Comparison of ENCODE assay signal across 1 cellular context in the genomic region with DNA sequence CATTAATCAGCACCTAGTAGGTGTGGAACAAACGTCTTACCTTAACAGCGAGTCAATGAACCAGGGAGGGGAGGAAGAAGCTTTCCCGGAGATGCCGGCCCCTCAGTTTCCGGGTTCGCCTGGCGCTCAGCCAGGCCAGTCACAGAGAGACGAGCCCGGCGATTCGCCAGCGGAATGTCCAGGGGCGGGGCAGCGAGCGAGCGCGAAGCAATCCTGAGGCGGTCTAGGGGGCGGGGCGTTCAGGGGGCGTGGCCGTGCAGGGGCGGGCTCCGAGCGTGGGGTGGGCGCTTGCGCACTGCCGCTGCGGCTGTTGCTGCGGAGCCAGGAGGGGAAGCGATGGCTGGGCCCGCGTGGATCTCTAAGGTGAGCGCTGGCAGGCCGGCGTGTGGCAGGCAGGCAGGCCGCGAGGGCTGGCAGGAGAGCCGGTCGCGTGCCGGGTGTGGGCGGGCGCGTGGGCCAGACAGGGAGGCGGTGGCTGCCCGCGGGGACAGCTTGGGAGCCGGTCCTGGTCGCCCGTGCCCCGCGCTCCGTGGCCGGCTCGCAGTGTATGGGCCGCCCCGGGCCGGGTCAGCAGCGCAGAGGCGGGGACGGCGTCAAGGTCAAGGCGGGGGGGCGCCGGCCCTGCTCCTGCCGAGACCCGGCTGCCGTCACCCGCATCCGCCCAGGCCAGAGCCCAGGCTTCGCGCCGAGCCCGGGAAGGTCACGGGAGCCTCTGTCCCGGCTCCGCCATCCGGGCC.
A peak's percentile ranks its signal among the peaks of the same experiment; 100 is the strongest.
TF ChIP-seq lines count a peak whose summit lies in the region.

IDH3A (plus strand) TSS at position 295 of the 737 bp plus-strand sequence; CDS start at position 337, 42 bp downstream.

TF ChIP-seq in K562, 482 proteins besides CTCF, POLR2A, EP300 and RAD21 (continued from another document and continues in another):
- no peak for TF ChIP-seq ZBTB2 (IDR thresholded peaks at IDR 0.05)
- TF ChIP-seq, protein P1, sequence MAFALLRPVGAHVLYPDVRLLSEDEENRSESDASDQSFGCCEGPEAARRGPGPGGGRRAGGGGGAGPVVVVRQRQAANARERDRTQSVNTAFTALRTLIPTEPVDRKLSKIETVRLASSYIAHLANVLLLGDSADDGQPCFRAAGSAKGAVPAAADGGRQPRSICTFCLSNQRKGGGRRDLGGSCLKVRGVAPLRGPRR (CRISPR knock-in tag; IDR thresholded peaks at IDR 0.05): no peak
- 0 out of 4 replicates have a peak, but pooled peaks have one; percentile 22 to 52 for TF ChIP-seq MAZ (CRISPR knock-in tag; conservative IDR thresholded peaks at IDR 0.05 in 1 of 2, IDR thresholded peaks at IDR 0.05 in 1 of 2)
- TF ChIP-seq CXXC5 (CRISPR knock-in tag; IDR thresholded peaks at IDR 0.05): peak; percentile 50
- peak; percentile 62 for TF ChIP-seq SAP30 (IDR thresholded peaks at IDR 0.05; ENCODE audit: borderline replicate concordance, insufficient read depth, low read depth, low read length, poor library complexity, severe bottlenecking)
- TF ChIP-seq GATAD2B (IDR thresholded peaks at IDR 0.05; ENCODE audit: borderline replicate concordance): peak; percentile 70; the same call in 1 of the 2 replicates
- peak; percentile 19 for TF ChIP-seq MXD1 (CRISPR knock-in tag; IDR thresholded peaks at IDR 0.05; ENCODE audit: borderline replicate concordance, poor library complexity, severe bottlenecking)
- TF ChIP-seq POLR2H (tag; IDR thresholded peaks at IDR 0.05; ENCODE audit: low read depth): peak; percentile 84; the same call in 1 of the 2 replicates
- TF ChIP-seq ERF (CRISPR knock-in tag; IDR thresholded peaks at IDR 0.05): no peak
- TF ChIP-seq RBM39 (optimal IDR thresholded peaks at IDR 0.05; ENCODE audit: low read depth, low read length): no peak
- peak; percentile 66; the same call in 1 of the 2 replicates for TF ChIP-seq LEF1 (IDR thresholded peaks at IDR 0.05)
- peak in 1 of 2 experiments; percentile 59; a peak in 2 of 4 replicates for TF ChIP-seq ETV6 (IDR thresholded peaks at IDR 0.05; ENCODE audit: borderline replicate concordance in 1 of 2, low read depth in 2 of 2, low read length in 1 of 2)
- TF ChIP-seq ETV6 (CRISPR knock-in tag; IDR thresholded peaks at IDR 0.05; ENCODE audit: borderline replicate concordance): 0 out of 2 replicates have a peak, but pooled peaks have one; percentile 41
- peak; percentile 71; the same call in 1 of the 2 replicates for TF ChIP-seq PHF8 (IDR thresholded peaks at IDR 0.05; ENCODE audit: borderline replicate concordance, low read length)
- TF ChIP-seq L3MBTL2 (IDR thresholded peaks at IDR 0.05): peak; percentile 62
- peak; percentile 33; the same call in 1 of the 2 replicates for TF ChIP-seq TARDBP (IDR thresholded peaks at IDR 0.05)
- TF ChIP-seq CTBP1 (IDR thresholded peaks at IDR 0.05; ENCODE audit: borderline replicate concordance): peak; percentile 63; the same call in 1 of the 2 replicates
- TF ChIP-seq ZNF384 (IDR thresholded peaks at IDR 0.05; ENCODE audit: low read depth, low read length): peak; percentile 58; the same call in 1 of the 2 replicates
- peak; percentile 47; the same call in 1 of the 2 replicates for TF ChIP-seq SP1 (CRISPR knock-in tag; IDR thresholded peaks at IDR 0.05)
- TF ChIP-seq ZFX (CRISPR knock-in tag; IDR thresholded peaks at IDR 0.05): peak; percentile 64
- TF ChIP-seq ARID3A (IDR thresholded peaks at IDR 0.05; ENCODE audit: borderline replicate concordance, low read depth, low read length): no peak
- TF ChIP-seq ZNF282 (CRISPR knock-in tag; IDR thresholded peaks at IDR 0.05): no peak
- TF ChIP-seq NFYB (IDR thresholded peaks at IDR 0.05; ENCODE audit: extremely low read depth, insufficient read length): peak; percentile 10
- peak in 1 of 2 experiments; percentile 57; a peak in 1 of 4 replicates for TF ChIP-seq HDAC1 (IDR thresholded peaks at IDR 0.05)
- peak; percentile 35; the same call in 1 of the 2 replicates for TF ChIP-seq MXI1 (IDR thresholded peaks at IDR 0.05; ENCODE audit: low read depth, low read length)
- no peak for TF ChIP-seq CBX5 (IDR thresholded peaks at IDR 0.05; ENCODE audit: borderline replicate concordance, low read depth)
- peak; percentile 78 for TF ChIP-seq SAFB (IDR thresholded peaks at IDR 0.05; ENCODE audit: borderline replicate concordance, low read depth, low read length)
- TF ChIP-seq ZNF584 (CRISPR knock-in tag; IDR thresholded peaks at IDR 0.05; ENCODE audit: low read depth): no peak
- peak; percentile 89 to 90 for TF ChIP-seq NRF1 (conservative IDR thresholded peaks at IDR 0.05 in 1 of 2, IDR thresholded peaks at IDR 0.05 in 1 of 2)
- peak; percentile 79 for TF ChIP-seq RBFOX2 (IDR thresholded peaks at IDR 0.05; ENCODE audit: low read depth, low read length)
- TF ChIP-seq HDAC2 (IDR thresholded peaks at IDR 0.05): 0 out of 2 replicates have a peak, but pooled peaks have one; percentile 40
- TF ChIP-seq TEAD1 (CRISPR knock-in tag; IDR thresholded peaks at IDR 0.05): peak in 1 of 2 experiments; percentile 66; a peak in 1 of 4 replicates
- peak; percentile 84 for TF ChIP-seq SUPT5H (IDR thresholded peaks at IDR 0.05)
- TF ChIP-seq POLR3A (IDR thresholded peaks at IDR 0.05; ENCODE audit: borderline replicate concordance, extremely low read depth, insufficient read depth, insufficient read length): no peak
- no peak for TF ChIP-seq CREB1 (IDR thresholded peaks at IDR 0.05)
- TF ChIP-seq CREB1 (CRISPR knock-in tag; IDR thresholded peaks at IDR 0.05): peak; percentile 44; the same call in 1 of the 2 replicates
- peak; percentile 56; the same call in 1 of the 2 replicates for TF ChIP-seq ELF2 (CRISPR knock-in tag; IDR thresholded peaks at IDR 0.05)
- TF ChIP-seq RBBP5 (IDR thresholded peaks at IDR 0.05; ENCODE audit: borderline replicate concordance, insufficient read depth, low read length, poor library complexity, severe bottlenecking): peak; percentile 56
- TF ChIP-seq, protein P2, sequence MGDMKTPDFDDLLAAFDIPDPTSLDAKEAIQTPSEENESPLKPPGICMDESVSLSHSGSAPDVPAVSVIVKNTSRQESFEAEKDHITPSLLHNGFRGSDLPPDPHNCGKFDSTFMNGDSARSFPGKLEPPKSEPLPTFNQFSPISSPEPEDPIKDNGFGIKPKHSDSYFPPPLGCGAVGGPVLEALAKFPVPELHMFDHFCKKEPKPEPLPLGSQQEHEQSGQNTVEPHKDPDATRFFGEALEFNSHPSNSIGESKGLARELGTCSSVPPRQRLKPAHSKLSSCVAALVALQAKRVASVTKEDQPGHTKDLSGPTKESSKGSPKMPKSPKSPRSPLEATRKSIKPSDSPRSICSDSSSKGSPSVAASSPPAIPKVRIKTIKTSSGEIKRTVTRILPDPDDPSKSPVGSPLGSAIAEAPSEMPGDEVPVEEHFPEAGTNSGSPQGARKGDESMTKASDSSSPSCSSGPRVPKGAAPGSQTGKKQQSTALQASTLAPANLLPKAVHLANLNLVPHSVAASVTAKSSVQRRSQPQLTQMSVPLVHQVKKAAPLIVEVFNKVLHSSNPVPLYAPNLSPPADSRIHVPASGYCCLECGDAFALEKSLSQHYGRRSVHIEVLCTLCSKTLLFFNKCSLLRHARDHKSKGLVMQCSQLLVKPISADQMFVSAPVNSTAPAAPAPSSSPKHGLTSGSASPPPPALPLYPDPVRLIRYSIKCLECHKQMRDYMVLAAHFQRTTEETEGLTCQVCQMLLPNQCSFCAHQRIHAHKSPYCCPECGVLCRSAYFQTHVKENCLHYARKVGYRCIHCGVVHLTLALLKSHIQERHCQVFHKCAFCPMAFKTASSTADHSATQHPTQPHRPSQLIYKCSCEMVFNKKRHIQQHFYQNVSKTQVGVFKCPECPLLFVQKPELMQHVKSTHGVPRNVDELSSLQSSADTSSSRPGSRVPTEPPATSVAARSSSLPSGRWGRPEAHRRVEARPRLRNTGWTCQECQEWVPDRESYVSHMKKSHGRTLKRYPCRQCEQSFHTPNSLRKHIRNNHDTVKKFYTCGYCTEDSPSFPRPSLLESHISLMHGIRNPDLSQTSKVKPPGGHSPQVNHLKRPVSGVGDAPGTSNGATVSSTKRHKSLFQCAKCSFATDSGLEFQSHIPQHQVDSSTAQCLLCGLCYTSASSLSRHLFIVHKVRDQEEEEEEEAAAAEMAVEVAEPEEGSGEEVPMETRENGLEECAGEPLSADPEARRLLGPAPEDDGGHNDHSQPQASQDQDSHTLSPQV (IDR thresholded peaks at IDR 0.05): no peak
- TF ChIP-seq ELF4 (CRISPR knock-in tag; IDR thresholded peaks at IDR 0.05): no peak
- TF ChIP-seq RBM25 (IDR thresholded peaks at IDR 0.05; ENCODE audit: low read depth, low read length, severe bottlenecking): peak; percentile 4
- no peak for TF ChIP-seq ETS2 (tag; IDR thresholded peaks at IDR 0.05; ENCODE audit: borderline replicate concordance, poor library complexity, severe bottlenecking)
- TF ChIP-seq, protein P3, sequence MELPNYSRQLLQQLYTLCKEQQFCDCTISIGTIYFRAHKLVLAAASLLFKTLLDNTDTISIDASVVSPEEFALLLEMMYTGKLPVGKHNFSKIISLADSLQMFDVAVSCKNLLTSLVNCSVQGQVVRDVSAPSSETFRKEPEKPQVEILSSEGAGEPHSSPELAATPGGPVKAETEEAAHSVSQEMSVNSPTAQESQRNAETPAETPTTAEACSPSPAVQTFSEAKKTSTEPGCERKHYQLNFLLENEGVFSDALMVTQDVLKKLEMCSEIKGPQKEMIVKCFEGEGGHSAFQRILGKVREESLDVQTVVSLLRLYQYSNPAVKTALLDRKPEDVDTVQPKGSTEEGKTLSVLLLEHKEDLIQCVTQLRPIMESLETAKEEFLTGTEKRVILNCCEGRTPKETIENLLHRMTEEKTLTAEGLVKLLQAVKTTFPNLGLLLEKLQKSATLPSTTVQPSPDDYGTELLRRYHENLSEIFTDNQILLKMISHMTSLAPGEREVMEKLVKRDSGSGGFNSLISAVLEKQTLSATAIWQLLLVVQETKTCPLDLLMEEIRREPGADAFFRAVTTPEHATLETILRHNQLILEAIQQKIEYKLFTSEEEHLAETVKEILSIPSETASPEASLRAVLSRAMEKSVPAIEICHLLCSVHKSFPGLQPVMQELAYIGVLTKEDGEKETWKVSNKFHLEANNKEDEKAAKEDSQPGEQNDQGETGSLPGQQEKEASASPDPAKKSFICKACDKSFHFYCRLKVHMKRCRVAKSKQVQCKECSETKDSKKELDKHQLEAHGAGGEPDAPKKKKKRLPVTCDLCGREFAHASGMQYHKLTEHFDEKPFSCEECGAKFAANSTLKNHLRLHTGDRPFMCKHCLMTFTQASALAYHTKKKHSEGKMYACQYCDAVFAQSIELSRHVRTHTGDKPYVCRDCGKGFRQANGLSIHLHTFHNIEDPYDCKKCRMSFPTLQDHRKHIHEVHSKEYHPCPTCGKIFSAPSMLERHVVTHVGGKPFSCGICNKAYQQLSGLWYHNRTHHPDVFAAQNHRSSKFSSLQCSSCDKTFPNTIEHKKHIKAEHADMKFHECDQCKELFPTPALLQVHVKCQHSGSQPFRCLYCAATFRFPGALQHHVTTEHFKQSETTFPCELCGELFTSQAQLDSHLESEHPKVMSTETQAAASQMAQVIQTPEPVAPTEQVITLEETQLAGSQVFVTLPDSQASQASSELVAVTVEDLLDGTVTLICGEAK (IDR thresholded peaks at IDR 0.05): peak; percentile 77
- TF ChIP-seq, protein P3 (CRISPR knock-in tag; IDR thresholded peaks at IDR 0.05): no peak
